Comparison of ENCODE assay signal across 8 cellular contexts in the genomic region with DNA sequence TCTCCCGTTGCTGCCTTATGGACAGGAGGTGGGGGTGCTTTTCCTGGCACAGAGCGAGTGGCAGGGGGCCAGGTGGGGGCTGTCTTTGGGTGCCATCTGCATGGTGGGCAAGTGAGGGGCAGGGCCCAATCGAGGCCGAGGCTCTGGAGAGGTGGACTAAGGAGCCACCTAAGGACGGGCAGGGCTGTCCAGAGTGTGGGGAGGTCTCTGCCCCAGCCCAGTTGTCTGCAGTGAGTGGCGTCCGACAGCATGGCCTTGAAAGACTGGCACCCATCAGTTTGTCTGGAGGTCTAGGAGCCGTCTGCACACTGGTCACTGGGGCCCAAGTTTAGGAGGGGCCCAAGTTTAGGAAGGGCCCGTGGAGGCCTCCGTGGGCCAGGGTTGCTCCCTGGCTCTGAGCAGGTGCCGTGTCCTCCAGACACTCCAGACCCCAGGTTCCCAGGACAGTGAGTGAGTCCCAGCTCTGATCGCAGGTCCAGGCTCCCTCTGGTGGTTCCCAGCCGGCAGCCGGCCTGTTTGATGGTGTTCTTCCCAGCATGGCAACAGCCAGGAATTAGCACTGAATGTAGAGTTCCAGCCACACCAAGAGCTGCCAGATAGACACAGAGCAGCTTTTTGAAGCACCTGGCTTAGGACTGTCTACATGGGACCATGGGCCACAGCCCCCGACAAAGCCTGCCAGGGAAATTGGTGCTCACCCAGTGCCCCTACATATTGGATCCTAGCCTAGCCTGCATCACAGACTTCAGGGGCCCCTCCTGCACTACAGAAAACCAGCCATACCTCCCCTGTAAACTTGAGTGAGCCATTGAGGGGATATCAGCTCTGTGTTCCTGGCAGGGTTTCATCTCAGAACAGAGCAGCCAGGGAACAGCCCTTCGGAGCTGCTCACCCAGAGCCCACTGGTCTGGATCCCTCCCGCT.
DNase-seq lines count a peak whose midpoint lies in the region; ATAC-seq, FAIRE-seq and TF ChIP-seq lines count a peak whose summit lies in the region.
"Had no signal": no experiment of that assay in that cellular context is flagged by ENCODE, and none has a peak within 500 bp of the region (broad histone marks: within the 10 kb centered on the region; RNA-seq: fewer than 3 reads in every experiment).

No MANE protein-coding gene starts in this region.

- ATAC-seq in WTC11, result peak; percentile 76
- no peak for ATAC-seq in GM21825 (IDR thresholded peaks at IDR 0.05; ENCODE audit: unreplicated experiment)

- H3K27me3 ChIP-seq in parathyroid adenoma (ENCODE audit: control insufficient read depth, insufficient read depth, low read length), result no peaks in the 10 kb centered on the region

- H3K9me3 ChIP-seq in parathyroid adenoma (ENCODE audit: control insufficient read depth, low read length), result no peaks in the 10 kb centered on the region

- no peak for FAIRE-seq in HTR-8/SVneo (lab: Jason Lieb, UNC)

- no peaks in the 10 kb centered on the region for H3K27me3 Mint-ChIP-seq in WTC11 (ENCODE audit: low read depth)

- peak overlapping the region; percentile 26; the same call in 1 of the 2 replicates for H3K27ac Mint-ChIP-seq in WTC11
- H3K27ac Mint-ChIP-seq: activated B cell treated with CpG ODN at 0.5 μM for 24 hours had no signal

- no peak overlapping the region for H3K4me2 ChIP-seq in parathyroid adenoma (ENCODE audit: low read length)

- DNase-seq in EH (ENCODE audit: low read depth) (peak; percentile 52), HTR-8/SVneo (ENCODE audit: insufficient read length, low spot score) (peak; percentile 72), WTC11 (ENCODE audit: low spot score) (peak; percentile 78), globus pallidus (ENCODE audit: low spot score) (peak; percentile 54), SIG-M5 treated with dmso at 0.1 percent for 504 hours (lab: John Stamatoyannopoulos, UW; ENCODE audit: unreplicated experiment) (no peak)
- DNase-seq: activated B cell treated with CpG ODN at 0.5 μM for 24 hours had no signal

- H3K79me2 ChIP-seq in parathyroid adenoma, result no peaks in the 10 kb centered on the region

- TF ChIP-seq CTCF in WTC11 (IDR thresholded peaks at IDR 0.05) (peak; percentile 44), parathyroid adenoma (IDR thresholded peaks at IDR 0.05) (peak; percentile 19)

- no peak overlapping the region for H3K27ac ChIP-seq in parathyroid adenoma

- peaks cover 10% of the 10 kb centered on the region for H3K4me1 Mint-ChIP-seq in WTC11
- H3K4me1 Mint-ChIP-seq: activated B cell treated with CpG ODN at 0.5 μM for 24 hours had no signal

- no peak overlapping the region for H3K4me3 ChIP-seq in parathyroid adenoma (ENCODE audit: low read depth, low read length)

- no peaks in the 10 kb centered on the region for H3K36me3 ChIP-seq in parathyroid adenoma (ENCODE audit: control insufficient read depth, insufficient read depth, low read length)

- H2AFZ ChIP-seq in parathyroid adenoma, result no peak overlapping the region

- CTCF ChIA-PET in WTC11 (lab: Charles Lee), result interaction anchor here (0.6 to 3.4 kb wide), 33 partner anchors 10 to 326 kb away, joined by 3 to 31 read pairs (median 4); a partner anchor contains a TSS

- H3K9ac ChIP-seq in parathyroid adenoma, result no peak overlapping the region

- H3K4me1 ChIP-seq in parathyroid adenoma, result no peaks in the 10 kb centered on the region

- peaks cover 6% of the 10 kb centered on the region; the same call in 1 of the 2 replicates for H3K36me3 Mint-ChIP-seq in WTC11

- H3K9me3 Mint-ChIP-seq in WTC11, result no peaks in the 10 kb centered on the region
- H3K9me3 Mint-ChIP-seq: activated B cell treated with CpG ODN at 0.5 μM for 24 hours had no signal

- H3K4me3 Mint-ChIP-seq in WTC11, result no peak overlapping the region
- H3K4me3 Mint-ChIP-seq: activated B cell treated with CpG ODN at 0.5 μM for 24 hours had no signal

- POLR2A ChIA-PET in WTC11 (lab: Charles Lee), result no interaction called here

TF ChIP-seq in WTC11, 78 proteins besides CTCF, POLR2A, EP300 and RAD21:
- TF ChIP-seq, protein P1, sequence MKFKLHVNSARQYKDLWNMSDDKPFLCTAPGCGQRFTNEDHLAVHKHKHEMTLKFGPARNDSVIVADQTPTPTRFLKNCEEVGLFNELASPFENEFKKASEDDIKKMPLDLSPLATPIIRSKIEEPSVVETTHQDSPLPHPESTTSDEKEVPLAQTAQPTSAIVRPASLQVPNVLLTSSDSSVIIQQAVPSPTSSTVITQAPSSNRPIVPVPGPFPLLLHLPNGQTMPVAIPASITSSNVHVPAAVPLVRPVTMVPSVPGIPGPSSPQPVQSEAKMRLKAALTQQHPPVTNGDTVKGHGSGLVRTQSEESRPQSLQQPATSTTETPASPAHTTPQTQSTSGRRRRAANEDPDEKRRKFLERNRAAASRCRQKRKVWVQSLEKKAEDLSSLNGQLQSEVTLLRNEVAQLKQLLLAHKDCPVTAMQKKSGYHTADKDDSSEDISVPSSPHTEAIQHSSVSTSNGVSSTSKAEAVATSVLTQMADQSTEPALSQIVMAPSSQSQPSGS (CRISPR knock-in tag; IDR thresholded peaks at IDR 0.05; ENCODE audit: borderline replicate concordance, low read depth), result no peak
- TF ChIP-seq ATF1 (CRISPR knock-in tag; IDR thresholded peaks at IDR 0.05) (no peak), NR1H2 (CRISPR knock-in tag; IDR thresholded peaks at IDR 0.05) (no peak), GABPB1 (CRISPR knock-in tag; IDR thresholded peaks at IDR 0.05) (no peak), EMX1 (CRISPR knock-in tag; IDR thresholded peaks at IDR 0.05) (no peak), NFATC4 (CRISPR knock-in tag; IDR thresholded peaks at IDR 0.05) (no peak), FOXJ3 (CRISPR knock-in tag; IDR thresholded peaks at IDR 0.05; ENCODE audit: borderline replicate concordance) (no peak)
- TF ChIP-seq, protein P2, sequence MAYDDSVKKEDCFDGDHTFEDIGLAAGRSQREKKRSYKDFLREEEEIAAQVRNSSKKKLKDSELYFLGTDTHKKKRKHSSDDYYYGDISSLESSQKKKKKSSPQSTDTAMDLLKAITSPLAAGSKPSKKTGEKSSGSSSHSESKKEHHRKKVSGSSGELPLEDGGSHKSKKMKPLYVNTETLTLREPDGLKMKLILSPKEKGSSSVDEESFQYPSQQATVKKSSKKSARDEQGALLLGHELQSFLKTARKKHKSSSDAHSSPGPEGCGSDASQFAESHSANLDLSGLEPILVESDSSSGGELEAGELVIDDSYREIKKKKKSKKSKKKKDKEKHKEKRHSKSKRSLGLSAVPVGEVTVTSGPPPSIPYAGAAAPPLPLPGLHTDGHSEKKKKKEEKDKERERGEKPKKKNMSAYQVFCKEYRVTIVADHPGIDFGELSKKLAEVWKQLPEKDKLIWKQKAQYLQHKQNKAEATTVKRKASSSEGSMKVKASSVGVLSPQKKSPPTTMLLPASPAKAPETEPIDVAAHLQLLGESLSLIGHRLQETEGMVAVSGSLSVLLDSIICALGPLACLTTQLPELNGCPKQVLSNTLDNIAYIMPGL (CRISPR knock-in tag; IDR thresholded peaks at IDR 0.05), result peak; percentile 46; the same call in 1 of the 2 replicates
